ENCODE assay signal across 15 cellular contexts in the genomic region with DNA sequence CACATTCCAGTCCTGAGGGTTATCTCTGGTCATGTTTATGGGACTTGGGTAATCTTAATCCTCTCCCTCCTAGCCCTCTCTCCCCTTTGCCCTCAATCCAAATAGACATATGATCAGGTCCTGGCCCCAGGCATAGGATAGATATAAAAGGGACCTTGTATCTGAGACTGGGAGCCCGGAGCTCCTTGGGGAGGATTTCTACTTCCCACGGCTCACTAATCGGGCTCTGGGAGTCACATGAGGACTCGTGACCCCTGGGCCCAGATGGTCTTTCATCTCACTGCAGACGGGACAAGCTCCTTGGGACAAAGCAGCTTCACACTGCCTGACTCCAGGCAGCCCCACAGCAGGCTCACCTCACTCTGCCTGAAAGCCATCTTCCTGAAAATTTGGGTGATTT. TPM values are rescaled to one million over a fixed set of nuclear protein-coding genes. Genes with fewer than 3 reads are reported as not detected.
DNase-seq lines count a peak whose midpoint lies in the region; ATAC-seq lines count a peak whose summit lies in the region.
"Had no signal": no experiment of that assay in that cellular context is flagged by ENCODE, and none has a peak within 500 bp of the region (broad histone marks: within the 10 kb centered on the region; RNA-seq: fewer than 3 reads in every experiment).

No MANE protein-coding gene starts in this region.

- no peaks in the 10 kb centered on the region for H3K9me3 Mint-ChIP-seq in stimulated activated naive B cell treated with anti-CD40 and anti-IgM and Interleukin-4, amounts not matched to agents 10 μg/mL and 1 μg/mL and 100 μg/mL, for 72 hours
- H3K9me3 Mint-ChIP-seq: CD4-positive, alpha-beta memory T cell had no signal

- no peak overlapping the region for H3K4me3 Mint-ChIP-seq in stimulated activated naive B cell treated with anti-CD40 and anti-IgM and Interleukin-4, amounts not matched to agents 10 μg/mL and 1 μg/mL and 100 μg/mL, for 72 hours
- H3K4me3 Mint-ChIP-seq: B cell; CD4-positive, alpha-beta memory T cell had no signal

- peaks cover 21 to 39% of the 10 kb centered on the region in 2 donors for H3K27me3 Mint-ChIP-seq in stimulated activated naive B cell treated with anti-CD40 and anti-IgM and Interleukin-4, amounts not matched to agents 10 μg/mL and 1 μg/mL and 100 μg/mL, for 72 hours

- H3K27ac Mint-ChIP-seq in stimulated activated naive B cell treated with anti-CD40 and anti-IgM and Interleukin-4, amounts not matched to agents 10 μg/mL and 1 μg/mL and 100 μg/mL, for 72 hours: peak overlapping the region; percentile 26
- H3K27ac Mint-ChIP-seq: B cell; CD4-positive, alpha-beta memory T cell had no signal

- DNase-seq in D341Med (ENCODE audit: low spot score) (peak; percentile 76), SK-MEL-5 (ENCODE audit: low read depth, low spot score) (peak; percentile 100), left kidney (ENCODE audit: low read depth, low spot score) (peak; percentile 60), NCI-H510A treated with DMSO at 0.1 percent for 48 hours (lab: John Stamatoyannopoulos, UW) (no peak), RKO (ENCODE audit: low spot score) (no peak)
- DNase-seq in stimulated activated naive B cell treated with anti-CD40 and anti-IgM and Interleukin-4, amounts not matched to agents 10 μg/mL and 1 μg/mL and 100 μg/mL, for 72 hours: no peak
- DNase-seq: C1 segment of cervical spinal cord; CD4-positive, alpha-beta memory T cell; DMS 273 treated with DMSO at 0.1 percent for 48 hours; DMS79; GM23248 had no signal

- in situ Hi-C loops in SK-MEL-5 (cut with HindIII; ENCODE audit: low pct_unique_long_range_greater_than_20kb, low sequenced_read_pairs): no loop called here

- no peak for ATAC-seq in stimulated activated naive B cell treated with anti-CD40 and anti-IgM and Interleukin-4, amounts not matched to agents 10 μg/mL and 1 μg/mL and 100 μg/mL, for 72 hours (replicated peaks)
- ATAC-seq in HG03039 (IDR thresholded peaks at IDR 0.05; ENCODE audit: unreplicated experiment): no peak
- ATAC-seq: GM12878, HCT116 had no signal

- H3K4me1 Mint-ChIP-seq in stimulated activated naive B cell treated with anti-CD40 and anti-IgM and Interleukin-4, amounts not matched to agents 10 μg/mL and 1 μg/mL and 100 μg/mL, for 72 hours: peaks cover 10 to 13% of the 10 kb centered on the region in 2 donors
- H3K4me1 Mint-ChIP-seq: CD4-positive, alpha-beta memory T cell had no signal

- no peaks in the 10 kb centered on the region for H3K36me3 Mint-ChIP-seq in stimulated activated naive B cell treated with anti-CD40 and anti-IgM and Interleukin-4, amounts not matched to agents 10 μg/mL and 1 μg/mL and 100 μg/mL, for 72 hours
- H3K36me3 Mint-ChIP-seq: CD4-positive, alpha-beta memory T cell had no signal

RNA-seq across cellular contexts. Expression of a gene that starts 57.8 kb away (rescaled TPM):
- 3.3 and 8.6 TPM in 2 replicates for total RNA-seq in SK-MEL-5 (2014; rRNA removed; shearing (Covaris generic))
- polyA plus RNA-seq in SK-MEL-5 (2015; cell fraction: cytosol; rRNA removed): 4.5 and 6.0 TPM in 2 replicates
- polyA plus RNA-seq in SK-MEL-5 (2015; cell fraction: nucleus; rRNA removed): 14.1 and 17.8 TPM in 2 replicates

Comparison
In these comparisons a context has a peak if more than half of its experiments do, and no peak if none do; other contexts are left out.
1. DNase-seq: peak in D341Med (single experiment), SK-MEL-5 (single experiment) and left kidney (single experiment); none in stimulated activated naive B cell treated with anti-CD40 and anti-IgM and Interleukin-4, amounts not matched to agents 10 μg/mL and 1 μg/mL and 100 μg/mL, for 72 hours (single experiment), NCI-H510A treated with DMSO at 0.1 percent for 48 hours (single experiment) and RKO (single experiment).